In genomic region chr3:170321326-170322034, GRCh38 we compare ENCODE assay signal across 13 cellular contexts. TPM values are rescaled to one million over a fixed set of nuclear protein-coding genes. Genes with fewer than 3 reads are reported as not detected.
DNase-seq lines count a peak whose midpoint lies in the region; TF ChIP-seq lines count a peak whose summit lies in the region.
"Had no signal": no experiment of that assay in that cellular context is flagged by ENCODE, and none has a peak within 500 bp of the region (broad histone marks: within the 10 kb centered on the region; RNA-seq: fewer than 3 reads in every experiment).

No MANE protein-coding gene starts in this region.

- no peak overlapping the region for H3K27ac Mint-ChIP-seq in nephron progenitor cell
- H3K27ac Mint-ChIP-seq: activated B cell treated with CpG ODN at 0.5 μM for 24 hours; activated naive CD4-positive, alpha-beta T cell treated with anti-CD3 and anti-CD28 coated beads, Interleukin-2, amount 10 ng/mL, durations not matched to agents 7 days and 5 days had no signal

- in situ Hi-C loops in astrocyte of the spinal cord (cut with HindIII; ENCODE audit: low sequenced_read_pairs): no loop called here

- H3K9me3 Mint-ChIP-seq in nephron progenitor cell: peaks cover 24% of the 10 kb centered on the region
- H3K9me3 Mint-ChIP-seq: activated B cell treated with CpG ODN at 0.5 μM for 24 hours; activated naive CD4-positive, alpha-beta T cell treated with anti-CD3 and anti-CD28 coated beads, Interleukin-2, amount 10 ng/mL, durations not matched to agents 7 days and 5 days had no signal

- no peak overlapping the region for H3K4me3 ChIP-seq in astrocyte of the spinal cord (ENCODE audit: low read depth, low read length)
- H3K4me3 ChIP-seq: pancreas, SJSA1 had no signal

- peaks cover 2% of the 10 kb centered on the region for H3K36me3 Mint-ChIP-seq in nephron progenitor cell (ENCODE audit: low read depth)
- H3K36me3 Mint-ChIP-seq: activated naive CD4-positive, alpha-beta T cell treated with anti-CD3 and anti-CD28 coated beads, Interleukin-2, amount 10 ng/mL, durations not matched to agents 7 days and 5 days had no signal

- TF ChIP-seq CTCF in astrocyte of the spinal cord (IDR thresholded peaks at IDR 0.05; ENCODE audit: low read depth, low read length) (no peak), nephron progenitor cell (IDR thresholded peaks at IDR 0.05) (no peak)

- peak; percentile 42 for DNase-seq in NCI-H1105 treated with DMSO at 0.1 percent for 48 hours (lab: John Stamatoyannopoulos, UW)
- no peak for DNase-seq in NCI-H1105 (lab: John Stamatoyannopoulos, UW)
- DNase-seq in MV-4-11 (lab: John Stamatoyannopoulos, UW): peak; percentile 45
- peak; percentile 31 for DNase-seq in astrocyte of the spinal cord (ENCODE audit: low read depth, low spot score)
- DNase-seq in nephron progenitor cell: no peak
- DNase-seq in amniotic stem cell (lab: John Stamatoyannopoulos, UW): no peak
- no peak for DNase-seq in dermis blood vessel endothelial cell
- no peak for DNase-seq in NCI-H345 treated with DMSO at 0.1 percent for 48 hours (lab: John Stamatoyannopoulos, UW; ENCODE audit: unreplicated experiment)
- DNase-seq: activated B cell treated with CpG ODN at 0.5 μM for 24 hours; activated naive CD4-positive, alpha-beta T cell treated with anti-CD3 and anti-CD28 coated beads, Interleukin-2, amount 10 ng/mL, durations not matched to agents 7 days and 5 days; NCI-H524; pancreas had no signal

- peak overlapping the region; percentile 7 for H3K4me3 Mint-ChIP-seq in nephron progenitor cell
- H3K4me3 Mint-ChIP-seq: activated B cell treated with CpG ODN at 0.5 μM for 24 hours; activated naive CD4-positive, alpha-beta T cell treated with anti-CD3 and anti-CD28 coated beads, Interleukin-2, amount 10 ng/mL, durations not matched to agents 7 days and 5 days had no signal

- H3K27me3 Mint-ChIP-seq in nephron progenitor cell (ENCODE audit: low read depth, poor library complexity): peaks cover under 1% of the 10 kb centered on the region
- H3K27me3 Mint-ChIP-seq: activated B cell treated with CpG ODN at 0.5 μM for 24 hours had no signal

- H3K4me1 Mint-ChIP-seq in nephron progenitor cell: peaks cover 62% of the 10 kb centered on the region
- H3K4me1 Mint-ChIP-seq: activated naive CD4-positive, alpha-beta T cell treated with anti-CD3 and anti-CD28 coated beads, Interleukin-2, amount 10 ng/mL, durations not matched to agents 7 days and 5 days had no signal

RNA-seq across cellular contexts. Expression of gene SKIL, which starts 36.0 kb away (rescaled TPM):
- total RNA-seq in dermis blood vessel endothelial cell: 79.1 and 84.1 TPM in 2 replicates

Comparison
In these comparisons a context has a peak if more than half of its experiments do, and no peak if none do; other contexts are left out.
1. DNase-seq: peak in NCI-H1105 treated with DMSO at 0.1 percent for 48 hours (single experiment), MV-4-11 (single experiment) and astrocyte of the spinal cord (single experiment); none in NCI-H1105 (single experiment), nephron progenitor cell (single experiment), amniotic stem cell (single experiment), dermis blood vessel endothelial cell (single experiment) and NCI-H345 treated with DMSO at 0.1 percent for 48 hours (single experiment).